20 cellular contexts compared by ENCODE assay signal in genomic region chr20:3728876-3729275, GRCh38. TPM values are rescaled to one million over a fixed set of nuclear protein-coding genes. Genes with fewer than 3 reads are reported as not detected.
"Had no signal": no experiment of that assay in that cellular context is flagged by ENCODE, and none has a peak within 500 bp of the region (broad histone marks: within the 10 kb centered on the region; RNA-seq: fewer than 3 reads in every experiment).

No MANE protein-coding gene starts in this region.

- H2AFZ ChIP-seq: parathyroid adenoma had no signal

- H3K9me3 ChIP-seq: esophagus muscularis mucosa, transverse colon had no signal

- H3K27ac ChIP-seq: parathyroid adenoma had no signal

- DNase-seq: activated CD4-positive, alpha-beta T cell treated with anti-CD3 and anti-CD28 coated beads, Interleukin-2, amount 50 U/mL, for 1 hour; activated naive CD4-positive, alpha-beta T cell treated with anti-CD3 and anti-CD28 coated beads, Interleukin-2, amount 50 U/mL, for 16 hours; cerebellar nuclear complex; dorsolateral prefrontal cortex; retina; substantia nigra; T-helper 2 cell; transverse colon had no signal

- H3K9ac ChIP-seq: parathyroid adenoma had no signal

- H3K4me3 ChIP-seq: dorsolateral prefrontal cortex, esophagus muscularis mucosa, skin epidermis, transverse colon had no signal

- H3K36me3 ChIP-seq: esophagus muscularis mucosa, transverse colon had no signal

- FAIRE-seq: endometrium, islet of Langerhans, TTC549 had no signal

- H3K79me2 ChIP-seq: parathyroid adenoma had no signal

RNA-seq across cellular contexts. Expression of gene HSPA12B, which starts 3.6 kb away (rescaled TPM):
- total RNA-seq: fibroblast of villous mesenchyme, myocyte had no signal

RNA-seq across cellular contexts. Expression of gene SIGLEC1, which starts 16.5 kb away (rescaled TPM):
- total RNA-seq: activated T-helper 2 cell treated with anti-CD3 and anti-CD28 coated beads, Interferon-gamma antibody, Interleukin-2, Interleukin-4, amounts not matched to agents 10 μg/mL and 5 μg/mL and 100 μg/mL, durations not matched to agents 14 hours and 24 hours and 36 hours; fibroblast of villous mesenchyme; neural crest cell had no signal

RNA-seq across cellular contexts. Expression of gene ADAM33, which starts 47.1 kb away (rescaled TPM):
- total RNA-seq: activated T-helper 2 cell treated with anti-CD3 and anti-CD28 coated beads, Interferon-gamma antibody, Interleukin-2, Interleukin-4, amounts not matched to agents 10 μg/mL and 5 μg/mL and 100 μg/mL, durations not matched to agents 14 hours and 24 hours and 36 hours had no signal

RNA-seq across cellular contexts. Expression of gene SPEF1, which starts 52.4 kb away (rescaled TPM):
- total RNA-seq: activated T-helper 2 cell treated with anti-CD3 and anti-CD28 coated beads, Interferon-gamma antibody, Interleukin-2, Interleukin-4, amounts not matched to agents 10 μg/mL and 5 μg/mL and 100 μg/mL, durations not matched to agents 14 hours and 24 hours and 36 hours; liver; mesenteric fat pad had no signal
- polyA plus RNA-seq: liver had no signal
